In the genomic region with DNA sequence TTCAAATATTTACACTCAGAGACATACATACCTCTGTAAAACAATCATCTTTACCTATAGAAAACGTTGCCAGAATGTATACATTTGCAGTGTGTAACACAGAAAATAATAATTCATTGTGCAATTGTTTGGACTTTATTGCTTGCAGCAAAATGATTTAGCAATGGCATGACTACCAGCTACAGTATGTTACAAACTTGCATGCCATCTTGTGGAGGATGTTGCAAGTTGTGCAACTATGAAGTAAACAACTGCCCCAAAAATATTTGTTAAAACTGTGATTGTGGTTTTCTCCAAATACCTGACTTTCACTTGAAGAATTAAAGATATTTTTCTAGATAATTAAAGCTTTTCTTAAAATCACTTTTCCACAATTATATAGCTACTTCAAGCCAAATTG, we compare ENCODE assay signal across 9 cellular contexts. TPM values are rescaled to one million over a fixed set of nuclear protein-coding genes. Genes with fewer than 3 reads are reported as not detected.
DNase-seq lines count a peak whose midpoint lies in the region; ATAC-seq and TF ChIP-seq lines count a peak whose summit lies in the region.
"Had no signal": no experiment of that assay in that cellular context is flagged by ENCODE, and none has a peak within 500 bp of the region (broad histone marks: within the 10 kb centered on the region; RNA-seq: fewer than 3 reads in every experiment).

No MANE protein-coding gene starts in this region.

- DNase-seq in D341Med (ENCODE audit: low spot score) (peak; percentile 31), brain microvascular endothelial cell (peak; percentile 11), midbrain (lab: John Stamatoyannopoulos, UW) (peak; percentile 4), HK-2 (ENCODE audit: unreplicated experiment) (no peak), right atrium auricular region (ENCODE audit: low spot score) (no peak)

- ATAC-seq in HG03025 (IDR thresholded peaks at IDR 0.05; ENCODE audit: low FRiP score, unreplicated experiment), result no peak
- ATAC-seq in HG02763 (IDR thresholded peaks at IDR 0.05; ENCODE audit: unreplicated experiment), result no peak

- in situ Hi-C loops in brain microvascular endothelial cell (cut with HindIII; ENCODE audit: low pct_ligation_motif_present, low sequenced_read_pairs), result no loop called here

- peak; percentile 22; the same call in 1 of the 2 replicates for TF ChIP-seq CTCF in LNCAP (IDR thresholded peaks at IDR 0.05)
- TF ChIP-seq CTCF in brain microvascular endothelial cell (IDR thresholded peaks at IDR 0.05; ENCODE audit: low read depth, low read length, missing control alignments), result peak; percentile 44
- TF ChIP-seq CTCF in right atrium auricular region (IDR thresholded peaks at IDR 0.05), result peak in 1 of 2 donors; percentile 45

- H3K36me3 ChIP-seq in brain microvascular endothelial cell (replicated peaks), result no peaks in the 10 kb centered on the region
- no peaks in the 10 kb centered on the region for H3K36me3 ChIP-seq in right atrium auricular region

- H3K27ac ChIP-seq in brain microvascular endothelial cell (no peak overlapping the region), right atrium auricular region (no peak overlapping the region)

- H3K4me1 ChIP-seq in right atrium auricular region, result no peaks in the 10 kb centered on the region

- no peaks in the 10 kb centered on the region for H3K9me3 ChIP-seq in right atrium auricular region

- no peaks in the 10 kb centered on the region for H3K27me3 ChIP-seq in brain microvascular endothelial cell (replicated peaks)
- H3K27me3 ChIP-seq in right atrium auricular region, result no peaks in the 10 kb centered on the region

- H3K4me3 ChIP-seq in brain microvascular endothelial cell (ENCODE audit: low read depth, low read length), result no peak overlapping the region
- H3K4me3 ChIP-seq in right atrium auricular region, result no peak overlapping the region

RNA-seq across cellular contexts. Expression of a gene that starts 27.1 kb away (rescaled TPM):
- total RNA-seq in right atrium auricular region, result not detected
- total RNA-seq: mononuclear cell had no signal

Comparison
In these comparisons a context has a peak if more than half of its experiments do, and no peak if none do; other contexts are left out.
1. DNase-seq: peak in D341Med (single experiment), brain microvascular endothelial cell (single experiment) and midbrain (single experiment); none in HK-2 (single experiment) and right atrium auricular region (single experiment).